In the genomic region with DNA sequence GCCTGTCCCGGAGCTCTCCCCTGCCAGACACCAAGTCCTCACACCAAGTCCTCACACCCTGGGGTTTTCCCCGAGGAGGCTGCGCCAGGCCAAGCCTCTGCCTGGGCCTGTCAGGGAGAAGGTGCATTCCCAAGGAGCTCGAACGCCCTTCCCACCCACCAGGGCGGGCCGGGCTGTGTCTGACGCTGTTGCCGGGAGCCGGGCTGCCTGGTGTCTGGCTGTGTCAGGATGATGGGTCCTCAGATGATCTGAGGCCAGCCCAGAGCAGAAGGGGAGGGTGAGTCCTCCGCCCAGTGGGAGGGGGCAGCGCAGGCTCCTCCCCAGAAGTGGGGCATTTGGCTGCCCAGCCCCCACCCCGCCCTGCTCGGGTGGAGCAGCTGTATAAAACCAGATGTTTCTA, we compare ENCODE assay signal across 9 cellular contexts. TPM values are rescaled to one million over a fixed set of nuclear protein-coding genes. Genes with fewer than 3 reads are reported as not detected.
DNase-seq lines count a peak whose midpoint lies in the region; ATAC-seq and TF ChIP-seq lines count a peak whose summit lies in the region.
"Had no signal": no experiment of that assay in that cellular context is flagged by ENCODE, and none has a peak within 500 bp of the region (broad histone marks: within the 10 kb centered on the region; RNA-seq: fewer than 3 reads in every experiment).

No MANE protein-coding gene starts in this region.

- H3K36me3 ChIP-seq in PC-3 (ENCODE audit: low read depth, low read length) = no peaks in the 10 kb centered on the region
- H3K36me3 ChIP-seq in lung (ENCODE audit: control insufficient read depth in 2 of 2, insufficient read depth in 2 of 2, low read length in 2 of 2) = no peaks in the 10 kb centered on the region
- H3K36me3 ChIP-seq in vagina = no peaks in the 10 kb centered on the region

- H3K4me1 ChIP-seq in PC-3 (ENCODE audit: insufficient read depth, low read length) = peaks cover 6% of the 10 kb centered on the region; the same call in 1 of the 2 replicates
- no peaks in the 10 kb centered on the region for H3K4me1 ChIP-seq in lung (ENCODE audit: control insufficient read depth in 2 of 2, insufficient read depth in 2 of 2, low read length in 2 of 2)
- H3K4me1 ChIP-seq in vagina = peaks cover 14% of the 10 kb centered on the region

- no peaks in the 10 kb centered on the region for H4K20me1 ChIP-seq in PC-3 (ENCODE audit: low read length)

- peaks cover 33% of the 10 kb centered on the region for H3K27me3 ChIP-seq in PC-3 (ENCODE audit: low read length)
- peaks cover 2% of the 10 kb centered on the region for H3K27me3 ChIP-seq in lung (ENCODE audit: control insufficient read depth, insufficient read depth)
- no peaks in the 10 kb centered on the region for H3K27me3 ChIP-seq in vagina
- peaks cover 21% of the 10 kb centered on the region for H3K27me3 ChIP-seq in CD4-positive, alpha-beta T cell (ENCODE audit: control insufficient read depth, insufficient read depth, low read length)

- intact Hi-C loops in PC-3 (cut with micrococcal nuclease) (no loop called here), vagina (cut with DNase I) (no loop called here)
- intact Hi-C loops in CD4-positive, alpha-beta T cell (cut with DNase I, micrococcal nuclease) = no loop called here

- H2AFZ ChIP-seq in PC-3 (ENCODE audit: low read length) = no peak overlapping the region

- H3K9ac ChIP-seq in PC-3 (ENCODE audit: low read length) = no peak overlapping the region

- POLR2A ChIA-PET in PC-3 (lab: Charles Lee; ENCODE audit: unreplicated experiment) = no interaction called here
- POLR2A ChIA-PET in CD4-positive, alpha-beta T cell (lab: Charles Lee) = no interaction called here

- DNase-seq in PC-3 (no peak), lung (ENCODE audit: low spot score) (no peak), vagina (ENCODE audit: extremely low spot score in 2 of 2) (no peak), NCI-H1105 treated with DMSO at 0.1 percent for 48 hours (lab: John Stamatoyannopoulos, UW) (no peak), SIG-M5 (lab: John Stamatoyannopoulos, UW) (no peak)
- DNase-seq in CD4-positive, alpha-beta T cell = no peak
- DNase-seq: NCI-H1930 had no signal

- no peaks in the 10 kb centered on the region for H3K4me1 Mint-ChIP-seq in CD4-positive, alpha-beta T cell (ENCODE audit: low read depth)

- ATAC-seq in PC-3 (peak; percentile 58), esophagus mucosa (peak; percentile 97), lung (ENCODE audit: insufficient read depth, low FRiP score) (peak; percentile 33)
- ATAC-seq in CD4-positive, alpha-beta T cell (ENCODE audit: poor library complexity) = no peak

- CTCF ChIA-PET in PC-3 (lab: Charles Lee) = no interaction called here
- CTCF ChIA-PET in CD4-positive, alpha-beta T cell (lab: Charles Lee) = no interaction called here

- TF ChIP-seq CTCF in PC-3 (conservative IDR thresholded peaks at IDR 0.05; ENCODE audit: low read depth, low read length) = no peak
- TF ChIP-seq CTCF in lung (IDR thresholded peaks at IDR 0.05; ENCODE audit: control extremely low read depth, extremely low read depth) = no peak
- no peak for TF ChIP-seq CTCF in vagina (IDR thresholded peaks at IDR 0.05)
- no peak for TF ChIP-seq CTCF in CD4-positive, alpha-beta T cell (IDR thresholded peaks at IDR 0.05)

- no TSS peak for BruUV-seq in PC-3 (replicated peaks; lab: Mats Ljungman, UMichigan)

- no peak overlapping the region for H3K4me2 ChIP-seq in PC-3 (ENCODE audit: low read length)

- WGBS in lung, 2 donors = 42 to 57% methylated on average over 14 of the region's 14 CpGs

- no peaks in the 10 kb centered on the region for H3K9me3 ChIP-seq in PC-3 (ENCODE audit: low read length)
- H3K9me3 ChIP-seq in lung (ENCODE audit: control insufficient read depth in 2 of 2, insufficient read depth in 1 of 2, low read length in 1 of 2) = peaks cover 0 to 7% of the 10 kb centered on the region in 2 donors
- no peaks in the 10 kb centered on the region for H3K9me3 ChIP-seq in vagina
- H3K9me3 ChIP-seq in CD4-positive, alpha-beta T cell (ENCODE audit: control insufficient read depth, low read length) = no peaks in the 10 kb centered on the region

- TF ChIP-seq POLR2A in vagina (IDR thresholded peaks at IDR 0.05) = no peak

- H3K4me3 ChIP-seq in PC-3 (ENCODE audit: low read length) = no peak overlapping the region
- no peak overlapping the region for H3K4me3 ChIP-seq in lung
- H3K4me3 ChIP-seq in vagina = no peak overlapping the region

- H3K9me2 ChIP-seq in PC-3 (replicated peaks; ENCODE audit: low read length) = no peaks in the 10 kb centered on the region

- no peak overlapping the region for H3K4me3 Mint-ChIP-seq in CD4-positive, alpha-beta T cell
- H3K4me3 Mint-ChIP-seq: brain had no signal

- no peak overlapping the region for H3K27ac Mint-ChIP-seq in CD4-positive, alpha-beta T cell

- H3K36me3 Mint-ChIP-seq in CD4-positive, alpha-beta T cell (ENCODE audit: low read depth) = no peaks in the 10 kb centered on the region
- H3K36me3 Mint-ChIP-seq: brain had no signal

- H3K79me2 ChIP-seq in PC-3 (ENCODE audit: low read length) = no peaks in the 10 kb centered on the region

- peaks cover 61% of the 10 kb centered on the region for H3K27me3 Mint-ChIP-seq in CD4-positive, alpha-beta T cell

- peaks cover 2% of the 10 kb centered on the region for H3K9me3 Mint-ChIP-seq in CD4-positive, alpha-beta T cell

- H3K27ac ChIP-seq in PC-3 (ENCODE audit: low read length) (no peak overlapping the region), lung (ENCODE audit: low read depth in 1 of 2, low read length in 1 of 2) (no peak overlapping the region), vagina (peak overlapping the region; percentile 60)
- no peak overlapping the region for H3K27ac ChIP-seq in CD4-positive, alpha-beta T cell (ENCODE audit: low read depth, low read length)

- H3F3A ChIP-seq in PC-3 (ENCODE audit: low read length, unreplicated experiment) = no peaks in the 10 kb centered on the region

RNA-seq across cellular contexts. Expression of a gene that starts 2.3 kb away (rescaled TPM):
- total RNA-seq in PC-3 (2014; rRNA removed) (not detected in 2 replicates), esophagus mucosa (not detected), lung (1 to 10 TPM in 1 of 2 donors, under 1 TPM in 1; 0.64 to 1.8 TPM), vagina (2.9 TPM)
- polyA plus RNA-seq in lung = 1 to 10 TPM in 1 of 2 donors, under 1 TPM in 1; 0.52 to 7.2 TPM
- total RNA-seq in CD4-positive, alpha-beta T cell = not detected

RNA-seq across cellular contexts. Expression of a gene that starts 25.6 kb away (rescaled TPM):
- 0.46 and 0.55 TPM in 2 replicates for total RNA-seq in PC-3 (2014; rRNA removed)
- 1.2 TPM for total RNA-seq in esophagus mucosa
- total RNA-seq in lung = 10 to 100 TPM; 21.4 to 76.1 TPM
- polyA plus RNA-seq in lung = 100 to 1,000 TPM in 1 of 2 donors, 1 to 10 TPM in 1; 2.8 to 558 TPM
- 12.8 TPM for total RNA-seq in vagina
- 1 to 10 TPM; 1.2 to 1.9 TPM for total RNA-seq in CD4-positive, alpha-beta T cell

RNA-seq across cellular contexts. Expression of a gene that starts 32.9 kb away (rescaled TPM):
- total RNA-seq in PC-3 (2014; rRNA removed) (10.1 and 12.2 TPM in 2 replicates), esophagus mucosa (3.0 TPM), lung (10 to 100 TPM in 1 of 2 donors, 1 to 10 TPM in 1; 7.0 to 19.7 TPM), vagina (53.0 TPM)
- polyA plus RNA-seq in lung = 10 to 100 TPM in 1 of 2 donors, 1 to 10 TPM in 1; 9.8 to 20.7 TPM
- 1 to 10 TPM; 2.8 to 3.6 TPM for total RNA-seq in CD4-positive, alpha-beta T cell

RNA-seq across cellular contexts. Expression of a gene that starts 34.9 kb away (rescaled TPM):
- not detected in 2 replicates for total RNA-seq in PC-3 (2014; rRNA removed)
- 0.36 TPM for total RNA-seq in esophagus mucosa
- 10 to 100 TPM in 1 of 2 donors, 1 to 10 TPM in 1; 7.3 to 50.4 TPM for total RNA-seq in lung
- polyA plus RNA-seq in lung = 100 to 1,000 TPM in 1 of 2 donors, under 1 TPM in 1; 0.79 to 234 TPM
- total RNA-seq in vagina = not detected
- total RNA-seq in CD4-positive, alpha-beta T cell = not detected
